Comparison of ENCODE assay signal across 16 cellular contexts in genomic region chr5:84693256-84693655, GRCh38.
DNase-seq lines count a peak whose midpoint lies in the region; TF ChIP-seq lines count a peak whose summit lies in the region.
"Had no signal": no experiment of that assay in that cellular context is flagged by ENCODE, and none has a peak within 500 bp of the region (broad histone marks: within the 10 kb centered on the region; RNA-seq: fewer than 3 reads in every experiment).

No MANE protein-coding gene starts in this region.

- no TSS peak for BruUV-seq in mammary epithelial cell (replicated peaks; lab: Mats Ljungman, UMichigan)

- H3K36me3 Mint-ChIP-seq in activated naive CD4-positive, alpha-beta T cell treated with anti-CD3 and anti-CD28 coated beads for 36 hours (ENCODE audit: low read depth): no peaks in the 10 kb centered on the region
- H3K36me3 Mint-ChIP-seq: CD4-positive, alpha-beta memory T cell had no signal

- no peaks in the 10 kb centered on the region for H3K27me3 Mint-ChIP-seq in activated naive CD4-positive, alpha-beta T cell treated with anti-CD3 and anti-CD28 coated beads for 36 hours (ENCODE audit: low read depth)
- H3K27me3 Mint-ChIP-seq: CD4-positive, alpha-beta memory T cell had no signal

- H3K27ac Mint-ChIP-seq in activated naive CD4-positive, alpha-beta T cell treated with anti-CD3 and anti-CD28 coated beads for 36 hours: no peak overlapping the region
- H3K27ac Mint-ChIP-seq: CD4-positive, alpha-beta memory T cell had no signal

- H3K79me2 ChIP-seq in mammary epithelial cell (ENCODE audit: insufficient read depth, low read length): no peaks in the 10 kb centered on the region

- H3K9ac ChIP-seq in mammary epithelial cell (ENCODE audit: insufficient read depth, low read length): no peak overlapping the region

- intact Hi-C loops in activated naive CD4-positive, alpha-beta T cell treated with anti-CD3 and anti-CD28 coated beads for 36 hours (cut with micrococcal nuclease): no loop called here
- intact Hi-C loops in mammary epithelial cell (cut with micrococcal nuclease): no loop called here

- dilution Hi-C loops in mammary epithelial cell (cut with HindIII; ENCODE audit: low sequenced_read_pairs): no loop called here

- peaks cover 24% of the 10 kb centered on the region for H3K4me1 ChIP-seq in mammary epithelial cell (ENCODE audit: insufficient read depth, low read length)

- WGBS in mammary epithelial cell (ENCODE audit: low coverage, missing lambda C conversion rate): 46% methylated on average over 4 of the region's 4 CpGs

- CTCF ChIA-PET in activated naive CD4-positive, alpha-beta T cell treated with anti-CD3 and anti-CD28 coated beads for 36 hours (lab: Charles Lee): no interaction called here
- CTCF ChIA-PET in mammary epithelial cell (lab: Charles Lee; ENCODE audit: low non-redundant PET): no interaction called here

- H3K27ac ChIP-seq in substantia nigra (ENCODE audit: low read depth, low read length, poor library complexity, severe bottlenecking) (peak overlapping the region; percentile 21), mammary epithelial cell (ENCODE audit: insufficient read depth, low read depth, low read length) (no peak overlapping the region)
- H3K27ac ChIP-seq: RWPE1 had no signal

- H2AFZ ChIP-seq in mammary epithelial cell (ENCODE audit: low read depth, low read length): no peak overlapping the region

- H3K4me2 ChIP-seq in mammary epithelial cell (ENCODE audit: insufficient read depth, low read depth, low read length): no peak overlapping the region

- DNase-seq in H4 (ENCODE audit: low spot score) (peak; percentile 26), astrocyte of the cerebellum (ENCODE audit: low read depth) (peak; percentile 82), globus pallidus (ENCODE audit: low spot score) (peak; percentile 69), substantia nigra (lab: John Stamatoyannopoulos, UW) (no peak), mammary epithelial cell (no peak)
- DNase-seq in activated effector memory CD4-positive, alpha-beta T cell treated with anti-CD3 and anti-CD28 coated beads, Interleukin-2, amount 50 U/mL, for 16 hours: no peak
- no peak for DNase-seq in activated naive CD4-positive, alpha-beta T cell treated with anti-CD3 and anti-CD28 coated beads for 36 hours
- DNase-seq: Calu3; CD4-positive, alpha-beta memory T cell; GF-D8; GOT3; NCI-H1105 treated with DMSO at 0.1 percent for 48 hours; NCI-H1694 treated with DMSO at 0.1 percent for 48 hours; OCI-M1; SIG-M5 had no signal

- H3K4me1 Mint-ChIP-seq in activated naive CD4-positive, alpha-beta T cell treated with anti-CD3 and anti-CD28 coated beads for 36 hours (ENCODE audit: low read depth): no peaks in the 10 kb centered on the region
- H3K4me1 Mint-ChIP-seq: CD4-positive, alpha-beta memory T cell had no signal

- H3K9me3 ChIP-seq in mammary epithelial cell (replicated peaks; ENCODE audit: insufficient read depth, low read length): no peaks in the 10 kb centered on the region

- TF ChIP-seq CTCF in astrocyte of the cerebellum (IDR thresholded peaks at IDR 0.05; ENCODE audit: low read depth, low read length, missing control alignments): no peak
- TF ChIP-seq CTCF in mammary epithelial cell (conservative IDR thresholded peaks at IDR 0.05 in 1 of 2, IDR thresholded peaks at IDR 0.05 in 1 of 2; ENCODE audit: extremely low read depth in 1 of 2, insufficient read depth in 1 of 2, low read depth in 1 of 2, low read length in 2 of 2): no peak

- H3K4me3 Mint-ChIP-seq in activated naive CD4-positive, alpha-beta T cell treated with anti-CD3 and anti-CD28 coated beads for 36 hours: no peak overlapping the region
- H3K4me3 Mint-ChIP-seq: CD4-positive, alpha-beta memory T cell had no signal

- no peak overlapping the region for H3K4me3 ChIP-seq in astrocyte of the cerebellum (ENCODE audit: low read depth, low read length)
- no peak overlapping the region for H3K4me3 ChIP-seq in mammary epithelial cell (replicated peaks in 1 of 3; ENCODE audit: insufficient read depth in 1 of 3, low read depth in 2 of 3, low read length in 3 of 3)

- H3K9me3 Mint-ChIP-seq in activated naive CD4-positive, alpha-beta T cell treated with anti-CD3 and anti-CD28 coated beads for 36 hours: peaks cover 13% of the 10 kb centered on the region

- no peaks in the 10 kb centered on the region for H3K27me3 ChIP-seq in mammary epithelial cell (ENCODE audit: insufficient read depth, low read length)

- in situ Hi-C loops in astrocyte of the cerebellum (cut with HindIII; ENCODE audit: low sequenced_read_pairs) (no loop called here), mammary epithelial cell (cut with MboI; ENCODE audit: low sequenced_read_pairs in 2 of 2) (no loop called here)

- H3K36me3 ChIP-seq in mammary epithelial cell (ENCODE audit: insufficient read depth, low read length): no peaks in the 10 kb centered on the region

- no peaks in the 10 kb centered on the region for H4K20me1 ChIP-seq in mammary epithelial cell (ENCODE audit: insufficient read depth, low read length)

Comparison
In these comparisons a context has a peak if more than half of its experiments do, and no peak if none do; other contexts are left out.
1. DNase-seq: peak in H4 (single experiment), astrocyte of the cerebellum (single experiment) and globus pallidus (single experiment); none in substantia nigra (0 of 49), activated effector memory CD4-positive, alpha-beta T cell treated with anti-CD3 and anti-CD28 coated beads, Interleukin-2, amount 50 U/mL, for 16 hours (single experiment), activated naive CD4-positive, alpha-beta T cell treated with anti-CD3 and anti-CD28 coated beads for 36 hours (single experiment) and mammary epithelial cell (single experiment).